In genomic region chr6:77415706-77416105, GRCh38 we compare ENCODE assay signal across 33 cellular contexts. TPM values are rescaled to one million over a fixed set of nuclear protein-coding genes. Genes with fewer than 3 reads are reported as not detected.
DNase-seq lines count a peak whose midpoint lies in the region; ATAC-seq and TF ChIP-seq lines count a peak whose summit lies in the region.
"Had no signal": no experiment of that assay in that cellular context is flagged by ENCODE, and none has a peak within 500 bp of the region (broad histone marks: within the 10 kb centered on the region; RNA-seq: fewer than 3 reads in every experiment).

No MANE protein-coding gene starts in this region.

- H3K9me3 ChIP-seq in MG63, result no peaks in the 10 kb centered on the region
- H3K9me3 ChIP-seq in prostate gland, result no peaks in the 10 kb centered on the region
- H3K9me3 ChIP-seq in vagina, result no peaks in the 10 kb centered on the region
- H3K9me3 ChIP-seq: ascending aorta, Caco-2, esophagus muscularis mucosa, right lobe of liver had no signal

- DNase-seq in kidney glomerular epithelial cell (lab: John Stamatoyannopoulos, UW), result peak; percentile 22
- no peak for DNase-seq in MG63
- no peak for DNase-seq in prostate gland (ENCODE audit: low spot score)
- DNase-seq in vagina (ENCODE audit: extremely low spot score in 2 of 2), result no peak
- DNase-seq: activated CD4-positive, alpha-beta T cell treated with anti-CD3 and anti-CD28 coated beads for 36 hours; activated CD8-positive, alpha-beta memory T cell treated with anti-CD3 and anti-CD28 coated beads for 24 hours; activated effector memory CD4-positive, alpha-beta T cell treated with anti-CD3 and anti-CD28 coated beads, Interleukin-2, amount 50 U/mL, for 16 hours; activated naive CD8-positive, alpha-beta T cell treated with anti-CD3 and anti-CD28 coated beads, Interleukin-2, amount 10 ng/mL, durations not matched to agents 7 days and 5 days; Caco-2; cortex of kidney; DND-41; GOT3; HFFc6; IMR-90; left lung; mesendoderm; NCI-H1048; NCI-H187; NCI-H2171 treated with DMSO at 0.1 percent for 48 hours; NCI-H524; posterior cingulate gyrus; right lobe of liver; stimulated activated CD4-positive, alpha-beta T cell treated with anti-CD3 and anti-CD28 coated beads, Interleukin-12 subunit alpha, Interleukin-12 subunit beta, amount 100 ng/mL, for 4 hours; stimulated activated CD4-positive, alpha-beta T cell treated with anti-CD3 and anti-CD28 coated beads, Interleukin-4, amount 100 ng/mL, for 1 hour; trophoblast cell had no signal

- no peak overlapping the region for H3K27ac ChIP-seq in prostate gland
- no peak overlapping the region for H3K27ac ChIP-seq in vagina
- H3K27ac ChIP-seq: ascending aorta; BLaER1 treated with 17β-estradiol and CSF1 and Interleukin-3, amounts not matched to agents 10 nM and 100 nM; cardiac muscle cell; left lung; right lobe of liver had no signal

- TF ChIP-seq POLR2A in prostate gland (IDR thresholded peaks at IDR 0.05), result no peak
- TF ChIP-seq POLR2A in vagina (IDR thresholded peaks at IDR 0.05), result no peak

- no peak overlapping the region for H3K4me3 ChIP-seq in MG63
- no peak overlapping the region for H3K4me3 ChIP-seq in prostate gland
- H3K4me3 ChIP-seq in vagina, result no peak overlapping the region
- H3K4me3 ChIP-seq: ascending aorta; BLaER1 treated with 17β-estradiol and CSF1 and Interleukin-3, amounts not matched to agents 10 nM and 100 nM; cardiac muscle cell; esophagus muscularis mucosa; left lung; right lobe of liver had no signal

- 79% methylated on average over 2 of the region's 2 CpGs for WGBS in prostate gland

- intact Hi-C loops in prostate gland (cut with DNase I) (no loop called here), vagina (cut with DNase I) (no loop called here)

- ATAC-seq in GM18861 (IDR thresholded peaks at IDR 0.05; ENCODE audit: unreplicated experiment) (peak; percentile 92), GM21423 (IDR thresholded peaks at IDR 0.05; ENCODE audit: unreplicated experiment) (peak; percentile 65), HG03342 (IDR thresholded peaks at IDR 0.05; ENCODE audit: unreplicated experiment) (peak; percentile 92)
- ATAC-seq: activated CD4-positive, alpha-beta T cell treated with anti-CD3 and anti-CD28 coated beads for 36 hours; left lung; right lobe of liver had no signal

- H3K27me3 ChIP-seq in MG63 (no peaks in the 10 kb centered on the region), prostate gland (replicated peaks; ENCODE audit: insufficient read depth) (no peaks in the 10 kb centered on the region), vagina (no peaks in the 10 kb centered on the region)
- H3K27me3 ChIP-seq: ascending aorta; BLaER1 treated with 17β-estradiol and CSF1 and Interleukin-3, amounts not matched to agents 10 nM and 100 nM; cardiac muscle cell; esophagus muscularis mucosa; left lung; right lobe of liver had no signal

- H3K4me1 ChIP-seq in prostate gland (replicated peaks) (no peaks in the 10 kb centered on the region), vagina (no peaks in the 10 kb centered on the region)
- H3K4me1 ChIP-seq: ascending aorta; BLaER1 treated with 17β-estradiol and CSF1 and Interleukin-3, amounts not matched to agents 10 nM and 100 nM; Caco-2; left lung; right lobe of liver had no signal

- no peak for TF ChIP-seq CTCF in prostate gland (IDR thresholded peaks at IDR 0.05)
- no peak for TF ChIP-seq CTCF in vagina (IDR thresholded peaks at IDR 0.05)

- H3K36me3 ChIP-seq in MG63 (no peaks in the 10 kb centered on the region), prostate gland (no peaks in the 10 kb centered on the region), vagina (no peaks in the 10 kb centered on the region)
- H3K36me3 ChIP-seq: ascending aorta; BLaER1 treated with 17β-estradiol and CSF1 and Interleukin-3, amounts not matched to agents 10 nM and 100 nM; cardiac muscle cell; esophagus muscularis mucosa; left lung; right lobe of liver had no signal

RNA-seq across cellular contexts. Expression of gene HTR1B, which starts 47.6 kb away (rescaled TPM):
- total RNA-seq in MG63 (2014; rRNA removed; shearing (Covaris generic); ENCODE audit: low replicate concordance), result not detected in 2 replicates
- total RNA-seq in prostate gland (1 to 10 TPM in 1 of 2 donors, not detected in 1; 2.8 TPM), vagina (not detected)
- total RNA-seq: activated CD4-positive, alpha-beta T cell treated with anti-CD3 and anti-CD28 coated beads for 36 hours; activated naive CD8-positive, alpha-beta T cell treated with anti-CD3 and anti-CD28 coated beads, Interleukin-2, amount 10 ng/mL, durations not matched to agents 7 days and 5 days; Caco-2; right lobe of liver; T-helper 2 cell treated with Interferon-gamma antibody and Interleukin-4, amounts not matched to agents 100 ng/mL and 5 ng/mL, for 36 hours had no signal
